12 cellular contexts compared by ENCODE assay signal in genomic region chr2:20072436-20073158, GRCh38. TPM values are rescaled to one million over a fixed set of nuclear protein-coding genes. Genes with fewer than 3 reads are reported as not detected.
DNase-seq lines count a peak whose midpoint lies in the region; ATAC-seq and TF ChIP-seq lines count a peak whose summit lies in the region.
"Had no signal": no experiment of that assay in that cellular context is flagged by ENCODE, and none has a peak within 500 bp of the region (broad histone marks: within the 10 kb centered on the region; RNA-seq: fewer than 3 reads in every experiment).

No MANE protein-coding gene starts in this region.

- H3K9ac ChIP-seq in fibroblast of lung (ENCODE audit: insufficient read depth, low read length) (peak overlapping the region; percentile 46), neural progenitor cell (no peak overlapping the region)

- H3K4me3 ChIP-seq in fibroblast of lung (replicated peaks in 1 of 4; ENCODE audit: control extremely low read depth in 1 of 4, insufficient read depth in 1 of 4, low read depth in 3 of 4, low read length in 4 of 4), result peak overlapping the region in 3 of 4 experiments; percentile 11 to 44 (median 26)
- H3K4me3 ChIP-seq in neural progenitor cell, result no peak overlapping the region
- H3K4me3 ChIP-seq in upper lobe of left lung, result no peak overlapping the region

- peaks cover 8% of the 10 kb centered on the region for H3K9me3 Mint-ChIP-seq in neural progenitor cell
- no peaks in the 10 kb centered on the region for H3K9me3 Mint-ChIP-seq in activated CD4-positive, alpha-beta memory T cell treated with anti-CD3 and anti-CD28 coated beads for 36 hours
- H3K9me3 Mint-ChIP-seq: activated naive CD8-positive, alpha-beta T cell treated with anti-CD3 and anti-CD28 coated beads, Interleukin-2, amount 10 ng/mL, durations not matched to agents 7 days and 5 days had no signal

- DNase-seq in activated CD8-positive, alpha-beta memory T cell treated with anti-CD3 and anti-CD28 coated beads for 24 hours, result peak; percentile 5
- no peak for DNase-seq in activated CD8-positive, alpha-beta memory T cell treated with anti-CD3 and anti-CD28 coated beads, Interleukin-2, amount 50 U/mL, for 48 hours
- DNase-seq in fibroblast of lung (ENCODE audit: low read depth in 2 of 2) (peak in 1 of 2 donors; percentile 51), neural progenitor cell (ENCODE audit: low spot score) (no peak), upper lobe of left lung (no peak), NCI-H146 (lab: John Stamatoyannopoulos, UW) (no peak), SHP77 treated with DMSO at 0.1 percent for 48 hours (lab: John Stamatoyannopoulos, UW) (no peak)
- no peak for DNase-seq in activated CD4-positive, alpha-beta memory T cell treated with anti-CD3 and anti-CD28 coated beads for 36 hours
- DNase-seq: activated CD4-positive, alpha-beta T cell treated with anti-CD3 and anti-CD28 coated beads for 48 hours; activated naive CD8-positive, alpha-beta T cell treated with anti-CD3 and anti-CD28 coated beads, Interleukin-2, amount 10 ng/mL, durations not matched to agents 7 days and 5 days; SHP77 had no signal

- TF ChIP-seq POLR2A in upper lobe of left lung (IDR thresholded peaks at IDR 0.05), result no peak

- ATAC-seq in upper lobe of left lung (ENCODE audit: low FRiP score in 2 of 2), result no peak

- peaks cover under 1% of the 10 kb centered on the region for H3K27me3 ChIP-seq in fibroblast of lung (ENCODE audit: control insufficient read depth, insufficient read depth, low read length)
- no peaks in the 10 kb centered on the region for H3K27me3 ChIP-seq in neural progenitor cell
- no peaks in the 10 kb centered on the region for H3K27me3 ChIP-seq in upper lobe of left lung

- TF ChIP-seq CTCF in fibroblast of lung (conservative IDR thresholded peaks at IDR 0.05 in 1 of 2, IDR thresholded peaks at IDR 0.05 in 1 of 2; ENCODE audit: low read depth in 1 of 2, low read length in 2 of 2) (no peak), neural progenitor cell (IDR thresholded peaks at IDR 0.05) (no peak), upper lobe of left lung (IDR thresholded peaks at IDR 0.05) (no peak)

- peak overlapping the region; percentile 86 for H3K4me2 ChIP-seq in fibroblast of lung (ENCODE audit: extremely low read depth, insufficient read depth, low read length)
- H3K4me2 ChIP-seq in neural progenitor cell, result no peak overlapping the region

- H3K9me3 ChIP-seq in fibroblast of lung (ENCODE audit: control insufficient read depth, insufficient read depth, low read depth, low read length), result no peaks in the 10 kb centered on the region
- no peaks in the 10 kb centered on the region for H3K9me3 ChIP-seq in neural progenitor cell (ENCODE audit: low read depth)
- no peaks in the 10 kb centered on the region for H3K9me3 ChIP-seq in upper lobe of left lung

- H2AFZ ChIP-seq in fibroblast of lung (ENCODE audit: low read length), result no peak overlapping the region
- peak overlapping the region; percentile 95 for H2AFZ ChIP-seq in neural progenitor cell (replicated peaks)

- H3K79me2 ChIP-seq in fibroblast of lung (ENCODE audit: control insufficient read depth, insufficient read depth, low read length), result no peaks in the 10 kb centered on the region
- H3K79me2 ChIP-seq in neural progenitor cell (ENCODE audit: low read depth), result no peaks in the 10 kb centered on the region

- H3K36me3 ChIP-seq in fibroblast of lung (ENCODE audit: control insufficient read depth, insufficient read depth, low read length), result no peaks in the 10 kb centered on the region
- no peaks in the 10 kb centered on the region for H3K36me3 ChIP-seq in neural progenitor cell
- no peaks in the 10 kb centered on the region for H3K36me3 ChIP-seq in upper lobe of left lung

- H3K27ac ChIP-seq in fibroblast of lung (ENCODE audit: insufficient read depth, low read length), result peak overlapping the region; percentile 95
- H3K27ac ChIP-seq in neural progenitor cell, result no peak overlapping the region
- peak overlapping the region; percentile 60 to 72 (median 65) for H3K27ac ChIP-seq in upper lobe of left lung
- H3K27ac ChIP-seq: 22Rv1 had no signal

- peaks cover 10% of the 10 kb centered on the region for H3F3A ChIP-seq in neural progenitor cell (ENCODE audit: low read depth)

- TF ChIP-seq EP300 in upper lobe of left lung (IDR thresholded peaks at IDR 0.05), result no peak

- no peak overlapping the region for H3K4me3 Mint-ChIP-seq in neural progenitor cell
- H3K4me3 Mint-ChIP-seq in activated CD4-positive, alpha-beta memory T cell treated with anti-CD3 and anti-CD28 coated beads for 36 hours, result no peak overlapping the region
- H3K4me3 Mint-ChIP-seq: activated naive CD8-positive, alpha-beta T cell treated with anti-CD3 and anti-CD28 coated beads, Interleukin-2, amount 10 ng/mL, durations not matched to agents 7 days and 5 days had no signal

- CTCF ChIA-PET in activated CD4-positive, alpha-beta memory T cell treated with anti-CD3 and anti-CD28 coated beads for 36 hours (lab: Charles Lee), result interaction anchor here (0.5 to 1.1 kb wide), 2 partner anchors 21 to 1628 kb away, joined by 3 read pairs; no protein-coding TSS in a partner anchor

- H4K20me1 ChIP-seq in fibroblast of lung (ENCODE audit: control insufficient read depth, extremely low read depth, insufficient read depth, low read length) (no peaks in the 10 kb centered on the region), neural progenitor cell (ENCODE audit: low read depth) (no peaks in the 10 kb centered on the region)

- POLR2A ChIA-PET in activated CD4-positive, alpha-beta memory T cell treated with anti-CD3 and anti-CD28 coated beads for 36 hours (lab: Charles Lee), result no interaction called here

- peaks cover 6% of the 10 kb centered on the region for H3K27me3 Mint-ChIP-seq in neural progenitor cell (ENCODE audit: insufficient read depth, low read depth)
- H3K27me3 Mint-ChIP-seq in activated CD4-positive, alpha-beta memory T cell treated with anti-CD3 and anti-CD28 coated beads for 36 hours, result peaks cover 2% of the 10 kb centered on the region

- WGBS in upper lobe of left lung, 2 donors, result 81 to 84% methylated on average over 7 of the region's 7 CpGs

- H3K27ac Mint-ChIP-seq in neural progenitor cell, result peak overlapping the region; percentile 97
- H3K27ac Mint-ChIP-seq in activated CD4-positive, alpha-beta memory T cell treated with anti-CD3 and anti-CD28 coated beads for 36 hours, result no peak overlapping the region
- H3K27ac Mint-ChIP-seq: activated naive CD8-positive, alpha-beta T cell treated with anti-CD3 and anti-CD28 coated beads, Interleukin-2, amount 10 ng/mL, durations not matched to agents 7 days and 5 days had no signal

- H3K4me1 Mint-ChIP-seq in neural progenitor cell, result peaks cover 39% of the 10 kb centered on the region
- H3K4me1 Mint-ChIP-seq in activated CD4-positive, alpha-beta memory T cell treated with anti-CD3 and anti-CD28 coated beads for 36 hours (ENCODE audit: low read depth), result no peaks in the 10 kb centered on the region
- H3K4me1 Mint-ChIP-seq: activated naive CD8-positive, alpha-beta T cell treated with anti-CD3 and anti-CD28 coated beads, Interleukin-2, amount 10 ng/mL, durations not matched to agents 7 days and 5 days had no signal

- intact Hi-C loops in activated CD4-positive, alpha-beta memory T cell treated with anti-CD3 and anti-CD28 coated beads for 36 hours (cut with micrococcal nuclease), result no loop called here

- H3K4me1 ChIP-seq in fibroblast of lung (ENCODE audit: control insufficient read depth, extremely low read depth, insufficient read depth, low read length), result peaks cover 28% of the 10 kb centered on the region
- peaks cover 27% of the 10 kb centered on the region for H3K4me1 ChIP-seq in neural progenitor cell
- H3K4me1 ChIP-seq in upper lobe of left lung, result peaks cover 0 to 18% (median 10%) of the 10 kb centered on the region in 4 donors

- no peaks in the 10 kb centered on the region for H3K36me3 Mint-ChIP-seq in neural progenitor cell
- no peaks in the 10 kb centered on the region for H3K36me3 Mint-ChIP-seq in activated CD4-positive, alpha-beta memory T cell treated with anti-CD3 and anti-CD28 coated beads for 36 hours
- H3K36me3 Mint-ChIP-seq: activated naive CD8-positive, alpha-beta T cell treated with anti-CD3 and anti-CD28 coated beads, Interleukin-2, amount 10 ng/mL, durations not matched to agents 7 days and 5 days had no signal

RNA-seq across cellular contexts. Expression of gene LAPTM4A, which starts 21.2 kb away (rescaled TPM):
- total RNA-seq in fibroblast of lung, result 155 and 193 TPM in 2 replicates
- 634 and 1,101 TPM in 2 replicates for polyA plus RNA-seq in fibroblast of lung
- polyA plus RNA-seq in fibroblast of lung (2012), result 303 and 486 TPM in 2 replicates
- polyA minus RNA-seq in fibroblast of lung (ENCODE audit: low replicate concordance), result 73.7 and 98.5 TPM in 2 replicates
- total RNA-seq in neural progenitor cell (ENCODE audit: low replicate concordance), result 170 and 205 TPM in 2 replicates
- total RNA-seq in upper lobe of left lung, result 100 to 1,000 TPM in 3 of 6 donors, 10 to 100 TPM in 3; 27.2 to 210 (median 116) TPM
- 10 to 100 TPM; 26.7 to 29.0 TPM for total RNA-seq in activated CD4-positive, alpha-beta memory T cell treated with anti-CD3 and anti-CD28 coated beads for 36 hours

Comparison
In these comparisons a context has a peak if more than half of its experiments do, and no peak if none do; other contexts are left out.
1. H3K4me3 ChIP-seq: peak in fibroblast of lung (3 of 4); none in neural progenitor cell (single experiment) and upper lobe of left lung (0 of 4).